13 cellular contexts compared by ENCODE assay signal in the genomic region with DNA sequence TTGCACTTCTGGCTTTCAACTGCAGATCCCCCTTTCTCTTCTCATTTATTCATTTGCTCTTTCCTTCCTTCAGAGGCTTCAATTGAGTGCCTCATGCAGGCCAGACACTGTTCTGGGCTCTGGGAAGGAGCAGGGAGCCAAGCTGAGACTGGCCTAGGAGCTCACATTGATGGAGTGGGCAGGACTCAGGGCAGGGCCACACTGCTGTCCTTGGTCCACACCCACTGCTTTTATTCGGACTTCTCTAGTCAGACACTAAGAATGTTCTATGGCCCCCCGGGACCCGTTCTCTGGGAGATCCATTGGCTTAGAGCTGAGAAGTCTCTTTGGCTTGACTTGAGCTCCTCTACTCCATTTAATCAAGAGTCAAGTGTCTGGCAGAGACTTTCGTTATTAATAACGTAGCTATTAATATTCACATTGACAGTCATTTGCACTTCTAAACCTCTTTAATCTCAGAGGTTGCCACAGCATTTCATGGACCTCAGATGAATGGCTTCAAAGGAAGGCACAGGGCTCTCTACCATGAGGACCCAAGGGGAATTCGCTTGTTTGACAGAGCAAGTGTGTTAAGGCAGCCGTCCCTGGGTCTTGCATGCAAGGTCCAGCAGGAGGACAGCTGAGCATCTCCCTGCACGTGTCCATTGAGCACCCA.
"Had no signal": no experiment of that assay in that cellular context is flagged by ENCODE, and none has a peak within 500 bp of the region (broad histone marks: within the 10 kb centered on the region; RNA-seq: fewer than 3 reads in every experiment).

No MANE protein-coding gene starts in this region.

- DNase-seq: activated CD4-positive, alpha-beta T cell treated with anti-CD3 and anti-CD28 coated beads, Interleukin-2, amount 10 ng/mL, durations not matched to agents 7 days and 5 days; activated CD8-positive, alpha-beta T cell treated with anti-CD3 and anti-CD28 coated beads, Interleukin-2, amount 10 ng/mL, durations not matched to agents 7 days and 5 days; activated naive CD4-positive, alpha-beta T cell treated with anti-CD3 and anti-CD28 coated beads for 36 hours; activated naive CD8-positive, alpha-beta T cell treated with anti-CD3 and anti-CD28 coated beads, Interleukin-2, amount 50 U/mL, for 24 hours; activated T-cell treated with anti-CD3 and anti-CD28 coated beads, Interleukin-2, amount 50 U/mL, for 24 hours; effector memory CD4-positive, alpha-beta T cell; immature natural killer cell; mesendoderm; natural killer cell; transverse colon had no signal

- H3K27ac ChIP-seq: esophagus muscularis mucosa, suprapubic skin, transverse colon, vagina had no signal

- H3K4me1 ChIP-seq: suprapubic skin, transverse colon had no signal

- ATAC-seq: activated CD8-positive, alpha-beta T cell treated with anti-CD3 and anti-CD28 coated beads, Interleukin-2, amount 10 ng/mL, durations not matched to agents 7 days and 5 days; activated naive CD8-positive, alpha-beta T cell treated with anti-CD3 and anti-CD28 coated beads, Interleukin-2, amount 50 U/mL, for 24 hours; natural killer cell had no signal

- H3K27me3 ChIP-seq: esophagus muscularis mucosa, suprapubic skin, transverse colon, vagina had no signal

- H3K4me3 ChIP-seq: esophagus muscularis mucosa, suprapubic skin, transverse colon, vagina had no signal

- H3K36me3 ChIP-seq: esophagus muscularis mucosa, suprapubic skin, transverse colon, vagina had no signal

- H3K9me3 ChIP-seq: esophagus muscularis mucosa, suprapubic skin, transverse colon, vagina had no signal
